Comparison of ENCODE assay signal across 1 cellular context in the genomic region with DNA sequence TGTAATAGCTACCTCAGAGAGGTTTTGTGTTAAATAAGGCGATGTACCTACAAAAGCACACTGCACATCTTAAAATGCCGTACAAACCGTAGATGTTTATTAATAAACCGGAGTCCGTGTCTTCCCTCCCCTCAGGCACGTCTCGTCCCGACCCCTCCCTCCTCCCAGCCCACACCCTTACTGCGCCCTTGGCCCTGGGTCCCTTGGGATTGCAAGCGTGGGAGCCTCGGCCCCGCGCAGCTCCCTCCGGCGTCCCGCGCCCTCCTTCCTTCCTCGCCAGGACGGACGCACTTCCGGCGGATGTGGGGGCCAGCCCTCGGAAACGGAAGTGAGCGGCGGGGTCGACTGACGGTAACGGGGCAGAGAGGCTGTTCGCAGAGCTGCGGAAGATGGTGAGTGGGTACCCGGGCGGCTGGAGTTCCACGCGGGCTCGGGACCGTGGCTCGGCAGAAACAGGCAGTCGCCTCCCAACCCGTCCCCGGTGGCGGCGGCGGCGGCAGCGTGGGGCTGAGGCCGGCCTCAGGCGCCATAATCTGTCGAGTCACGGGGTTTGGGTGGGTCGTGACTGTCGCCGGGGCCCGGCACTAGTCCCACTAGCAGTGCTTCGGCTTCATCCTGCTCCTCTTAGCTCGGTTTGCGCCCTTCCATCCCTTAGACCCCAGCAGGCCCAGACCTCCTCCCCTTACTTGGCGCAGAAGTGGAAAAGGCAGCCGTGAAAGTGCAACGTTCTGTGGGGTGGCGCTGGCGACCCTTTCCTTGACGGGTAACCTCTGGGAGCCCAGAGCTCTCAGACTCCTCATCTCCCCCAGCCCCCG.
TF ChIP-seq lines count a peak whose summit lies in the region.

Gene POMP, plus strand, starts transcription at position 335 of the 815 bp plus-strand sequence. Its CDS starts 55 bp downstream, at position 390.

TF ChIP-seq in GM12878, 131 proteins besides CTCF, POLR2A, EP300 and RAD21 (continued from another document):
- TF ChIP-seq ATF2 (IDR thresholded peaks at IDR 0.05; ENCODE audit: low read length) = peak; percentile 57; the same call in 1 of the 2 replicates
- peak; percentile 93 for TF ChIP-seq NR2C1 (IDR thresholded peaks at IDR 0.05)
- no peak for TF ChIP-seq RBBP5 (conservative IDR thresholded peaks at IDR 0.05)
- TF ChIP-seq SMAD5 (IDR thresholded peaks at IDR 0.05; ENCODE audit: low read depth) = peak; percentile 64
- TF ChIP-seq GABPA (IDR thresholded peaks at IDR 0.05; ENCODE audit: low read depth) = peak; percentile 97
- peak; percentile 98 for TF ChIP-seq IKZF1 (conservative IDR thresholded peaks at IDR 0.05)
- TF ChIP-seq POLR2AphosphoS5 (IDR thresholded peaks at IDR 0.05; ENCODE audit: low read length) = peak; percentile 97
- no peak for TF ChIP-seq ZNF274 (IDR thresholded peaks at IDR 0.05; ENCODE audit: insufficient read depth, insufficient read length)
- TF ChIP-seq PML (IDR thresholded peaks at IDR 0.05; ENCODE audit: low read length) = peak; percentile 90
- TF ChIP-seq, protein P1, sequence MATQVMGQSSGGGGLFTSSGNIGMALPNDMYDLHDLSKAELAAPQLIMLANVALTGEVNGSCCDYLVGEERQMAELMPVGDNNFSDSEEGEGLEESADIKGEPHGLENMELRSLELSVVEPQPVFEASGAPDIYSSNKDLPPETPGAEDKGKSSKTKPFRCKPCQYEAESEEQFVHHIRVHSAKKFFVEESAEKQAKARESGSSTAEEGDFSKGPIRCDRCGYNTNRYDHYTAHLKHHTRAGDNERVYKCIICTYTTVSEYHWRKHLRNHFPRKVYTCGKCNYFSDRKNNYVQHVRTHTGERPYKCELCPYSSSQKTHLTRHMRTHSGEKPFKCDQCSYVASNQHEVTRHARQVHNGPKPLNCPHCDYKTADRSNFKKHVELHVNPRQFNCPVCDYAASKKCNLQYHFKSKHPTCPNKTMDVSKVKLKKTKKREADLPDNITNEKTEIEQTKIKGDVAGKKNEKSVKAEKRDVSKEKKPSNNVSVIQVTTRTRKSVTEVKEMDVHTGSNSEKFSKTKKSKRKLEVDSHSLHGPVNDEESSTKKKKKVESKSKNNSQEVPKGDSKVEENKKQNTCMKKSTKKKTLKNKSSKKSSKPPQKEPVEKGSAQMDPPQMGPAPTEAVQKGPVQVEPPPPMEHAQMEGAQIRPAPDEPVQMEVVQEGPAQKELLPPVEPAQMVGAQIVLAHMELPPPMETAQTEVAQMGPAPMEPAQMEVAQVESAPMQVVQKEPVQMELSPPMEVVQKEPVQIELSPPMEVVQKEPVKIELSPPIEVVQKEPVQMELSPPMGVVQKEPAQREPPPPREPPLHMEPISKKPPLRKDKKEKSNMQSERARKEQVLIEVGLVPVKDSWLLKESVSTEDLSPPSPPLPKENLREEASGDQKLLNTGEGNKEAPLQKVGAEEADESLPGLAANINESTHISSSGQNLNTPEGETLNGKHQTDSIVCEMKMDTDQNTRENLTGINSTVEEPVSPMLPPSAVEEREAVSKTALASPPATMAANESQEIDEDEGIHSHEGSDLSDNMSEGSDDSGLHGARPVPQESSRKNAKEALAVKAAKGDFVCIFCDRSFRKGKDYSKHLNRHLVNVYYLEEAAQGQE (IDR thresholded peaks at IDR 0.05; ENCODE audit: low read depth, low read length) = 0 out of 2 replicates have a peak, but pooled peaks have one; percentile 32
- TF ChIP-seq, protein P2, sequence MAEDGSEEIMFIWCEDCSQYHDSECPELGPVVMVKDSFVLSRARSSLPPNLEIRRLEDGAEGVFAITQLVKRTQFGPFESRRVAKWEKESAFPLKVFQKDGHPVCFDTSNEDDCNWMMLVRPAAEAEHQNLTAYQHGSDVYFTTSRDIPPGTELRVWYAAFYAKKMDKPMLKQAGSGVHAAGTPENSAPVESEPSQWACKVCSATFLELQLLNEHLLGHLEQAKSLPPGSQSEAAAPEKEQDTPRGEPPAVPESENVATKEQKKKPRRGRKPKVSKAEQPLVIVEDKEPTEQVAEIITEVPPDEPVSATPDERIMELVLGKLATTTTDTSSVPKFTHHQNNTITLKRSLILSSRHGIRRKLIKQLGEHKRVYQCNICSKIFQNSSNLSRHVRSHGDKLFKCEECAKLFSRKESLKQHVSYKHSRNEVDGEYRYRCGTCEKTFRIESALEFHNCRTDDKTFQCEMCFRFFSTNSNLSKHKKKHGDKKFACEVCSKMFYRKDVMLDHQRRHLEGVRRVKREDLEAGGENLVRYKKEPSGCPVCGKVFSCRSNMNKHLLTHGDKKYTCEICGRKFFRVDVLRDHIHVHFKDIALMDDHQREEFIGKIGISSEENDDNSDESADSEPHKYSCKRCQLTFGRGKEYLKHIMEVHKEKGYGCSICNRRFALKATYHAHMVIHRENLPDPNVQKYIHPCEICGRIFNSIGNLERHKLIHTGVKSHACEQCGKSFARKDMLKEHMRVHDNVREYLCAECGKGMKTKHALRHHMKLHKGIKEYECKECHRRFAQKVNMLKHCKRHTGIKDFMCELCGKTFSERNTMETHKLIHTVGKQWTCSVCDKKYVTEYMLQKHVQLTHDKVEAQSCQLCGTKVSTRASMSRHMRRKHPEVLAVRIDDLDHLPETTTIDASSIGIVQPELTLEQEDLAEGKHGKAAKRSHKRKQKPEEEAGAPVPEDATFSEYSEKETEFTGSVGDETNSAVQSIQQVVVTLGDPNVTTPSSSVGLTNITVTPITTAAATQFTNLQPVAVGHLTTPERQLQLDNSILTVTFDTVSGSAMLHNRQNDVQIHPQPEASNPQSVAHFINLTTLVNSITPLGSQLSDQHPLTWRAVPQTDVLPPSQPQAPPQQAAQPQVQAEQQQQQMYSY (CRISPR knock-in tag; IDR thresholded peaks at IDR 0.05) = no peak
- TF ChIP-seq SREBF2 (IDR thresholded peaks at IDR 0.05; ENCODE audit: low read length) = peak; percentile 71
- TF ChIP-seq BCL11A (IDR thresholded peaks at IDR 0.05; ENCODE audit: low read depth, low read length) = peak; percentile 54; the same call in 1 of the 2 replicates
- peak; percentile 61 for TF ChIP-seq HCFC1 (IDR thresholded peaks at IDR 0.05; ENCODE audit: low read length)
- no peak for TF ChIP-seq BCLAF1 (IDR thresholded peaks at IDR 0.05)
- peak; percentile 81 for TF ChIP-seq NBN (IDR thresholded peaks at IDR 0.05)
- TF ChIP-seq PAX5 (IDR thresholded peaks at IDR 0.05; ENCODE audit: borderline replicate concordance, low read depth, low read length) = peak; percentile 66; the same call in 1 of the 2 replicates
- TF ChIP-seq EZH2 (IDR thresholded peaks at IDR 0.05; ENCODE audit: borderline replicate concordance, control insufficient read depth, low read depth, low read length) = no peak
- TF ChIP-seq CBX3 (IDR thresholded peaks at IDR 0.05; ENCODE audit: borderline replicate concordance, low read depth) = no peak
- peak in 1 of 2 experiments; percentile 86; a peak in 2 of 3 replicates for TF ChIP-seq EGR1 (IDR thresholded peaks at IDR 0.05; ENCODE audit: borderline replicate concordance in 1 of 2, low read depth in 2 of 2, low read length in 2 of 2)
- TF ChIP-seq E2F4 (IDR thresholded peaks at IDR 0.05; ENCODE audit: low read depth, low read length) = 0 out of 2 replicates have a peak, but pooled peaks have one; percentile 44
- TF ChIP-seq, protein P3, sequence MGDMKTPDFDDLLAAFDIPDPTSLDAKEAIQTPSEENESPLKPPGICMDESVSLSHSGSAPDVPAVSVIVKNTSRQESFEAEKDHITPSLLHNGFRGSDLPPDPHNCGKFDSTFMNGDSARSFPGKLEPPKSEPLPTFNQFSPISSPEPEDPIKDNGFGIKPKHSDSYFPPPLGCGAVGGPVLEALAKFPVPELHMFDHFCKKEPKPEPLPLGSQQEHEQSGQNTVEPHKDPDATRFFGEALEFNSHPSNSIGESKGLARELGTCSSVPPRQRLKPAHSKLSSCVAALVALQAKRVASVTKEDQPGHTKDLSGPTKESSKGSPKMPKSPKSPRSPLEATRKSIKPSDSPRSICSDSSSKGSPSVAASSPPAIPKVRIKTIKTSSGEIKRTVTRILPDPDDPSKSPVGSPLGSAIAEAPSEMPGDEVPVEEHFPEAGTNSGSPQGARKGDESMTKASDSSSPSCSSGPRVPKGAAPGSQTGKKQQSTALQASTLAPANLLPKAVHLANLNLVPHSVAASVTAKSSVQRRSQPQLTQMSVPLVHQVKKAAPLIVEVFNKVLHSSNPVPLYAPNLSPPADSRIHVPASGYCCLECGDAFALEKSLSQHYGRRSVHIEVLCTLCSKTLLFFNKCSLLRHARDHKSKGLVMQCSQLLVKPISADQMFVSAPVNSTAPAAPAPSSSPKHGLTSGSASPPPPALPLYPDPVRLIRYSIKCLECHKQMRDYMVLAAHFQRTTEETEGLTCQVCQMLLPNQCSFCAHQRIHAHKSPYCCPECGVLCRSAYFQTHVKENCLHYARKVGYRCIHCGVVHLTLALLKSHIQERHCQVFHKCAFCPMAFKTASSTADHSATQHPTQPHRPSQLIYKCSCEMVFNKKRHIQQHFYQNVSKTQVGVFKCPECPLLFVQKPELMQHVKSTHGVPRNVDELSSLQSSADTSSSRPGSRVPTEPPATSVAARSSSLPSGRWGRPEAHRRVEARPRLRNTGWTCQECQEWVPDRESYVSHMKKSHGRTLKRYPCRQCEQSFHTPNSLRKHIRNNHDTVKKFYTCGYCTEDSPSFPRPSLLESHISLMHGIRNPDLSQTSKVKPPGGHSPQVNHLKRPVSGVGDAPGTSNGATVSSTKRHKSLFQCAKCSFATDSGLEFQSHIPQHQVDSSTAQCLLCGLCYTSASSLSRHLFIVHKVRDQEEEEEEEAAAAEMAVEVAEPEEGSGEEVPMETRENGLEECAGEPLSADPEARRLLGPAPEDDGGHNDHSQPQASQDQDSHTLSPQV (IDR thresholded peaks at IDR 0.05) = no peak
- TF ChIP-seq MTA2 (IDR thresholded peaks at IDR 0.05; ENCODE audit: low read depth) = peak; percentile 59; the same call in 1 of the 2 replicates
- peak; percentile 56 for TF ChIP-seq ZBED1 (IDR thresholded peaks at IDR 0.05; ENCODE audit: borderline replicate concordance)
- no peak for TF ChIP-seq FOS (IDR thresholded peaks at IDR 0.05; ENCODE audit: borderline replicate concordance, extremely low read depth, insufficient read length)
TF ChIP-seq in GM12878: peak in this region for 77.
